ENCODE assay signal across 1 cellular context in the genomic region with DNA sequence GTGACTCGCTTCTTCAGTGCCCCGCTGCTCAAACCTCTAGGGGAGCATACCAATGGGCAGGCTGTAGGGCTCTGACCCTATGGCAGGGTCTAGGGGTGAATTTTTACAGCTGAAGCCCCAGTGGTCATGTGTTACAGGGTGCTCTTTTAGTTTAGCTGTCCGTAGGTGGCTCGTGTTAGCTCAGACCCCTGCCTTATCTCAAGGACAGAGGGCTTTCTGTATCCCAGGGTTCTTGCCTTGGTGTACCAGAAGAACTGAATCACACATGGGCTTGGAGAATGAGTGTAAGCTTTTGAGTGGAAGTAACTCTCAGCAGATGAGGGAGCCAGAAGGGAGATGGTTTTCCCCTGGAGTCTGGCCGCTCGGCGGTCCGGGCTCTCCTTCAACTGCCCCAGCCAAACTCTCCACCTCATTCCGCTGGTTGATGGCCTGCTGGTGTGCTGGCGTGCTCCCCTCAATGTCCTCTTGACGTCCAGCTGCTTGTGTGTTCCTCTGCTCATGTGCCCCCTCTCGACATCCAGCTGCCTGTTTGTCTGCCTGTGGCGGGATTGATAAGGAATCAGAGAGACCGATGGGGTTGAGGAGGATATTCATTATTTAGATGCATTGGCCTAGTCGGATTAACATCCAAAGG.
TF ChIP-seq lines count a peak whose summit lies in the region.

No MANE protein-coding gene starts in this region.

TF ChIP-seq in K562, 482 proteins besides CTCF, POLR2A, EP300 and RAD21 (continued from another document and continues in another):
- TF ChIP-seq, protein P1, sequence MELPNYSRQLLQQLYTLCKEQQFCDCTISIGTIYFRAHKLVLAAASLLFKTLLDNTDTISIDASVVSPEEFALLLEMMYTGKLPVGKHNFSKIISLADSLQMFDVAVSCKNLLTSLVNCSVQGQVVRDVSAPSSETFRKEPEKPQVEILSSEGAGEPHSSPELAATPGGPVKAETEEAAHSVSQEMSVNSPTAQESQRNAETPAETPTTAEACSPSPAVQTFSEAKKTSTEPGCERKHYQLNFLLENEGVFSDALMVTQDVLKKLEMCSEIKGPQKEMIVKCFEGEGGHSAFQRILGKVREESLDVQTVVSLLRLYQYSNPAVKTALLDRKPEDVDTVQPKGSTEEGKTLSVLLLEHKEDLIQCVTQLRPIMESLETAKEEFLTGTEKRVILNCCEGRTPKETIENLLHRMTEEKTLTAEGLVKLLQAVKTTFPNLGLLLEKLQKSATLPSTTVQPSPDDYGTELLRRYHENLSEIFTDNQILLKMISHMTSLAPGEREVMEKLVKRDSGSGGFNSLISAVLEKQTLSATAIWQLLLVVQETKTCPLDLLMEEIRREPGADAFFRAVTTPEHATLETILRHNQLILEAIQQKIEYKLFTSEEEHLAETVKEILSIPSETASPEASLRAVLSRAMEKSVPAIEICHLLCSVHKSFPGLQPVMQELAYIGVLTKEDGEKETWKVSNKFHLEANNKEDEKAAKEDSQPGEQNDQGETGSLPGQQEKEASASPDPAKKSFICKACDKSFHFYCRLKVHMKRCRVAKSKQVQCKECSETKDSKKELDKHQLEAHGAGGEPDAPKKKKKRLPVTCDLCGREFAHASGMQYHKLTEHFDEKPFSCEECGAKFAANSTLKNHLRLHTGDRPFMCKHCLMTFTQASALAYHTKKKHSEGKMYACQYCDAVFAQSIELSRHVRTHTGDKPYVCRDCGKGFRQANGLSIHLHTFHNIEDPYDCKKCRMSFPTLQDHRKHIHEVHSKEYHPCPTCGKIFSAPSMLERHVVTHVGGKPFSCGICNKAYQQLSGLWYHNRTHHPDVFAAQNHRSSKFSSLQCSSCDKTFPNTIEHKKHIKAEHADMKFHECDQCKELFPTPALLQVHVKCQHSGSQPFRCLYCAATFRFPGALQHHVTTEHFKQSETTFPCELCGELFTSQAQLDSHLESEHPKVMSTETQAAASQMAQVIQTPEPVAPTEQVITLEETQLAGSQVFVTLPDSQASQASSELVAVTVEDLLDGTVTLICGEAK (IDR thresholded peaks at IDR 0.05), result no peak
- TF ChIP-seq, protein P1 (CRISPR knock-in tag; IDR thresholded peaks at IDR 0.05), result no peak
- TF ChIP-seq, protein P2, sequence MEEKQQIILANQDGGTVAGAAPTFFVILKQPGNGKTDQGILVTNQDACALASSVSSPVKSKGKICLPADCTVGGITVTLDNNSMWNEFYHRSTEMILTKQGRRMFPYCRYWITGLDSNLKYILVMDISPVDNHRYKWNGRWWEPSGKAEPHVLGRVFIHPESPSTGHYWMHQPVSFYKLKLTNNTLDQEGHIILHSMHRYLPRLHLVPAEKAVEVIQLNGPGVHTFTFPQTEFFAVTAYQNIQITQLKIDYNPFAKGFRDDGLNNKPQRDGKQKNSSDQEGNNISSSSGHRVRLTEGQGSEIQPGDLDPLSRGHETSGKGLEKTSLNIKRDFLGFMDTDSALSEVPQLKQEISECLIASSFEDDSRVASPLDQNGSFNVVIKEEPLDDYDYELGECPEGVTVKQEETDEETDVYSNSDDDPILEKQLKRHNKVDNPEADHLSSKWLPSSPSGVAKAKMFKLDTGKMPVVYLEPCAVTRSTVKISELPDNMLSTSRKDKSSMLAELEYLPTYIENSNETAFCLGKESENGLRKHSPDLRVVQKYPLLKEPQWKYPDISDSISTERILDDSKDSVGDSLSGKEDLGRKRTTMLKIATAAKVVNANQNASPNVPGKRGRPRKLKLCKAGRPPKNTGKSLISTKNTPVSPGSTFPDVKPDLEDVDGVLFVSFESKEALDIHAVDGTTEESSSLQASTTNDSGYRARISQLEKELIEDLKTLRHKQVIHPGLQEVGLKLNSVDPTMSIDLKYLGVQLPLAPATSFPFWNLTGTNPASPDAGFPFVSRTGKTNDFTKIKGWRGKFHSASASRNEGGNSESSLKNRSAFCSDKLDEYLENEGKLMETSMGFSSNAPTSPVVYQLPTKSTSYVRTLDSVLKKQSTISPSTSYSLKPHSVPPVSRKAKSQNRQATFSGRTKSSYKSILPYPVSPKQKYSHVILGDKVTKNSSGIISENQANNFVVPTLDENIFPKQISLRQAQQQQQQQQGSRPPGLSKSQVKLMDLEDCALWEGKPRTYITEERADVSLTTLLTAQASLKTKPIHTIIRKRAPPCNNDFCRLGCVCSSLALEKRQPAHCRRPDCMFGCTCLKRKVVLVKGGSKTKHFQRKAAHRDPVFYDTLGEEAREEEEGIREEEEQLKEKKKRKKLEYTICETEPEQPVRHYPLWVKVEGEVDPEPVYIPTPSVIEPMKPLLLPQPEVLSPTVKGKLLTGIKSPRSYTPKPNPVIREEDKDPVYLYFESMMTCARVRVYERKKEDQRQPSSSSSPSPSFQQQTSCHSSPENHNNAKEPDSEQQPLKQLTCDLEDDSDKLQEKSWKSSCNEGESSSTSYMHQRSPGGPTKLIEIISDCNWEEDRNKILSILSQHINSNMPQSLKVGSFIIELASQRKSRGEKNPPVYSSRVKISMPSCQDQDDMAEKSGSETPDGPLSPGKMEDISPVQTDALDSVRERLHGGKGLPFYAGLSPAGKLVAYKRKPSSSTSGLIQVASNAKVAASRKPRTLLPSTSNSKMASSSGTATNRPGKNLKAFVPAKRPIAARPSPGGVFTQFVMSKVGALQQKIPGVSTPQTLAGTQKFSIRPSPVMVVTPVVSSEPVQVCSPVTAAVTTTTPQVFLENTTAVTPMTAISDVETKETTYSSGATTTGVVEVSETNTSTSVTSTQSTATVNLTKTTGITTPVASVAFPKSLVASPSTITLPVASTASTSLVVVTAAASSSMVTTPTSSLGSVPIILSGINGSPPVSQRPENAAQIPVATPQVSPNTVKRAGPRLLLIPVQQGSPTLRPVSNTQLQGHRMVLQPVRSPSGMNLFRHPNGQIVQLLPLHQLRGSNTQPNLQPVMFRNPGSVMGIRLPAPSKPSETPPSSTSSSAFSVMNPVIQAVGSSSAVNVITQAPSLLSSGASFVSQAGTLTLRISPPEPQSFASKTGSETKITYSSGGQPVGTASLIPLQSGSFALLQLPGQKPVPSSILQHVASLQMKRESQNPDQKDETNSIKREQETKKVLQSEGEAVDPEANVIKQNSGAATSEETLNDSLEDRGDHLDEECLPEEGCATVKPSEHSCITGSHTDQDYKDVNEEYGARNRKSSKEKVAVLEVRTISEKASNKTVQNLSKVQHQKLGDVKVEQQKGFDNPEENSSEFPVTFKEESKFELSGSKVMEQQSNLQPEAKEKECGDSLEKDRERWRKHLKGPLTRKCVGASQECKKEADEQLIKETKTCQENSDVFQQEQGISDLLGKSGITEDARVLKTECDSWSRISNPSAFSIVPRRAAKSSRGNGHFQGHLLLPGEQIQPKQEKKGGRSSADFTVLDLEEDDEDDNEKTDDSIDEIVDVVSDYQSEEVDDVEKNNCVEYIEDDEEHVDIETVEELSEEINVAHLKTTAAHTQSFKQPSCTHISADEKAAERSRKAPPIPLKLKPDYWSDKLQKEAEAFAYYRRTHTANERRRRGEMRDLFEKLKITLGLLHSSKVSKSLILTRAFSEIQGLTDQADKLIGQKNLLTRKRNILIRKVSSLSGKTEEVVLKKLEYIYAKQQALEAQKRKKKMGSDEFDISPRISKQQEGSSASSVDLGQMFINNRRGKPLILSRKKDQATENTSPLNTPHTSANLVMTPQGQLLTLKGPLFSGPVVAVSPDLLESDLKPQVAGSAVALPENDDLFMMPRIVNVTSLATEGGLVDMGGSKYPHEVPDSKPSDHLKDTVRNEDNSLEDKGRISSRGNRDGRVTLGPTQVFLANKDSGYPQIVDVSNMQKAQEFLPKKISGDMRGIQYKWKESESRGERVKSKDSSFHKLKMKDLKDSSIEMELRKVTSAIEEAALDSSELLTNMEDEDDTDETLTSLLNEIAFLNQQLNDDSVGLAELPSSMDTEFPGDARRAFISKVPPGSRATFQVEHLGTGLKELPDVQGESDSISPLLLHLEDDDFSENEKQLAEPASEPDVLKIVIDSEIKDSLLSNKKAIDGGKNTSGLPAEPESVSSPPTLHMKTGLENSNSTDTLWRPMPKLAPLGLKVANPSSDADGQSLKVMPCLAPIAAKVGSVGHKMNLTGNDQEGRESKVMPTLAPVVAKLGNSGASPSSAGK (IDR thresholded peaks at IDR 0.05), result peak; percentile 76
- no peak for TF ChIP-seq ARID2 (IDR thresholded peaks at IDR 0.05)
- TF ChIP-seq SMARCA4 (IDR thresholded peaks at IDR 0.05), result no peak
- no peak for TF ChIP-seq NCOA2 (IDR thresholded peaks at IDR 0.05; ENCODE audit: partially characterized antibody in 2 of 2)
- TF ChIP-seq ZNF77 (CRISPR knock-in tag; IDR thresholded peaks at IDR 0.05), result no peak
- no peak for TF ChIP-seq ZNF184 (CRISPR knock-in tag; IDR thresholded peaks at IDR 0.05)
- no peak for TF ChIP-seq NR4A1 (CRISPR knock-in tag; IDR thresholded peaks at IDR 0.05)
- TF ChIP-seq NR4A1 (tag; IDR thresholded peaks at IDR 0.05), result 0 out of 2 replicates have a peak, but pooled peaks have one; percentile 46
- TF ChIP-seq L3MBTL2 (IDR thresholded peaks at IDR 0.05), result peak; percentile 73
- TF ChIP-seq ZC3H8 (IDR thresholded peaks at IDR 0.05), result no peak
- no peak for TF ChIP-seq ZNF282 (CRISPR knock-in tag; IDR thresholded peaks at IDR 0.05)
- TF ChIP-seq, protein P3, sequence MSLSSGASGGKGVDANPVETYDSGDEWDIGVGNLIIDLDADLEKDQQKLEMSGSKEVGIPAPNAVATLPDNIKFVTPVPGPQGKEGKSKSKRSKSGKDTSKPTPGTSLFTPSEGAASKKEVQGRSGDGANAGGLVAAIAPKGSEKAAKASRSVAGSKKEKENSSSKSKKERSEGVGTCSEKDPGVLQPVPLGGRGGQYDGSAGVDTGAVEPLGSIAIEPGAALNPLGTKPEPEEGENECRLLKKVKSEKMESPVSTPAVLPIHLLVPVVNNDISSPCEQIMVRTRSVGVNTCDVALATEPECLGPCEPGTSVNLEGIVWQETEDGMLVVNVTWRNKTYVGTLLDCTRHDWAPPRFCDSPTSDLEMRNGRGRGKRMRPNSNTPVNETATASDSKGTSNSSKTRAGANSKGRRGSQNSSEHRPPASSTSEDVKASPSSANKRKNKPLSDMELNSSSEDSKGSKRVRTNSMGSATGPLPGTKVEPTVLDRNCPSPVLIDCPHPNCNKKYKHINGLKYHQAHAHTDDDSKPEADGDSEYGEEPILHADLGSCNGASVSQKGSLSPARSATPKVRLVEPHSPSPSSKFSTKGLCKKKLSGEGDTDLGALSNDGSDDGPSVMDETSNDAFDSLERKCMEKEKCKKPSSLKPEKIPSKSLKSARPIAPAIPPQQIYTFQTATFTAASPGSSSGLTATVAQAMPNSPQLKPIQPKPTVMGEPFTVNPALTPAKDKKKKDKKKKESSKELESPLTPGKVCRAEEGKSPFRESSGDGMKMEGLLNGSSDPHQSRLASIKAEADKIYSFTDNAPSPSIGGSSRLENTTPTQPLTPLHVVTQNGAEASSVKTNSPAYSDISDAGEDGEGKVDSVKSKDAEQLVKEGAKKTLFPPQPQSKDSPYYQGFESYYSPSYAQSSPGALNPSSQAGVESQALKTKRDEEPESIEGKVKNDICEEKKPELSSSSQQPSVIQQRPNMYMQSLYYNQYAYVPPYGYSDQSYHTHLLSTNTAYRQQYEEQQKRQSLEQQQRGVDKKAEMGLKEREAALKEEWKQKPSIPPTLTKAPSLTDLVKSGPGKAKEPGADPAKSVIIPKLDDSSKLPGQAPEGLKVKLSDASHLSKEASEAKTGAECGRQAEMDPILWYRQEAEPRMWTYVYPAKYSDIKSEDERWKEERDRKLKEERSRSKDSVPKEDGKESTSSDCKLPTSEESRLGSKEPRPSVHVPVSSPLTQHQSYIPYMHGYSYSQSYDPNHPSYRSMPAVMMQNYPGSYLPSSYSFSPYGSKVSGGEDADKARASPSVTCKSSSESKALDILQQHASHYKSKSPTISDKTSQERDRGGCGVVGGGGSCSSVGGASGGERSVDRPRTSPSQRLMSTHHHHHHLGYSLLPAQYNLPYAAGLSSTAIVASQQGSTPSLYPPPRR (CRISPR knock-in tag; IDR thresholded peaks at IDR 0.05; ENCODE audit: borderline replicate concordance), result no peak
- TF ChIP-seq MCM5 (IDR thresholded peaks at IDR 0.05; ENCODE audit: low read depth), result no peak
- no peak for TF ChIP-seq SMAD3 (CRISPR knock-in tag; conservative IDR thresholded peaks at IDR 0.05)
- no peak for TF ChIP-seq ZNF436 (CRISPR knock-in tag; IDR thresholded peaks at IDR 0.05)
- TF ChIP-seq, protein P4, sequence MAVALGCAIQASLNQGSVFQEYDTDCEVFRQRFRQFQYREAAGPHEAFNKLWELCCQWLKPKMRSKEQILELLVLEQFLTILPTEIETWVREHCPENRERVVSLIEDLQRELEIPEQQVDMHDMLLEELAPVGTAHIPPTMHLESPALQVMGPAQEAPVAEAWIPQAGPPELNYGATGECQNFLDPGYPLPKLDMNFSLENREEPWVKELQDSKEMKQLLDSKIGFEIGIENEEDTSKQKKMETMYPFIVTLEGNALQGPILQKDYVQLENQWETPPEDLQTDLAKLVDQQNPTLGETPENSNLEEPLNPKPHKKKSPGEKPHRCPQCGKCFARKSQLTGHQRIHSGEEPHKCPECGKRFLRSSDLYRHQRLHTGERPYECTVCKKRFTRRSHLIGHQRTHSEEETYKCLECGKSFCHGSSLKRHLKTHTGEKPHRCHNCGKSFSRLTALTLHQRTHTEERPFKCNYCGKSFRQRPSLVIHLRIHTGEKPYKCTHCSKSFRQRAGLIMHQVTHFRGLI (CRISPR knock-in tag; IDR thresholded peaks at IDR 0.05), result no peak
- TF ChIP-seq ZNF217 (CRISPR knock-in tag; IDR thresholded peaks at IDR 0.05), result no peak
- no peak for TF ChIP-seq NR2C1 (IDR thresholded peaks at IDR 0.05)
- TF ChIP-seq NR2C1 (tag; IDR thresholded peaks at IDR 0.05), result no peak
- peak; percentile 11; the same call in 1 of the 2 replicates for TF ChIP-seq SMAD4 (CRISPR knock-in tag; conservative IDR thresholded peaks at IDR 0.05)
- TF ChIP-seq PHTF2 (CRISPR knock-in tag; IDR thresholded peaks at IDR 0.05), result no peak
- no peak for TF ChIP-seq RBM34 (IDR thresholded peaks at IDR 0.05; ENCODE audit: borderline replicate concordance, insufficient read depth, low read length)
- TF ChIP-seq ZNF507 (tag; conservative IDR thresholded peaks at IDR 0.05), result no peak
- 0 out of 2 replicates have a peak, but pooled peaks have one; percentile 36 for TF ChIP-seq MTA3 (IDR thresholded peaks at IDR 0.05; ENCODE audit: borderline replicate concordance)
- no peak for TF ChIP-seq SMARCB1 (IDR thresholded peaks at IDR 0.05; ENCODE audit: insufficient read length, low read depth)
- TF ChIP-seq CBFA2T2 (conservative IDR thresholded peaks at IDR 0.05), result peak; percentile 80
